1 cellular context compared by ENCODE assay signal in the genomic region with DNA sequence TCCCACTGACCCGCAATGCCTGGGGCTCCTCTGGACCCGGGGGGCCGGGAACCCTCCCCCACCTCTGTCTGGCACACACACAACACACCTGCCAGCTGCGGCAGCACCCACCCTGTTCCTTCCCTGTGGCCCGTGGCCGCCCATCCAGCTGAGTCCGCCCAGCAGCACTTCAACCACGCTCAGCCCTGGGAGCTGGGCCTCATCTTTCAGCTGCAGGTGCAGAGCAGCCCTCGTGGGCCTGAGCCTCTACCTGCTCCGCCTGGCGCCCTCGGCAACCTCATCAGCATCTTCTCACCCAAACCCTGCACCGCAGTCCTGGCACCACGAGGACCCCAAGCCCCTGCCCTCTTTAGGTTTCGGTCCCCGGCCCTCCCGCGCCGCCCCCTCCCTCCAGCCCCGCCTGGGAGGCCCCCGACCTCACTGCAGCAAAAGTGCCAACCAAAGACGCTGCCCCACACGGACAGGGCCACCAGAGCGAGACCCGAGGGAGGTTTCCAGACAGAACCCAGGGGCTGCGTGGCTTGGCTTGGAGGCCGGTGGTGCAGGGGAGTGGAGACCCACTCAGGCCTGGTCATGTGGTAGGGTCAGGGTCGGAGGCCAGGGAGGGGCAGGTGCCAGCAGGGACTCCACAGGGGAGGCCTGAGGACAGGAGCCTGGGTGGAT.
TF ChIP-seq lines count a peak whose summit lies in the region.

No MANE protein-coding gene starts in this region.

TF ChIP-seq in HepG2, 621 proteins besides CTCF, POLR2A, EP300 and RAD21:
- TF ChIP-seq CENPT (CRISPR knock-in tag; IDR thresholded peaks at IDR 0.05; ENCODE audit: low read depth) (no peak), ZNF180 (CRISPR knock-in tag; IDR thresholded peaks at IDR 0.05; ENCODE audit: borderline replicate concordance, low read depth) (no peak), MYC (CRISPR knock-in tag; IDR thresholded peaks at IDR 0.05; ENCODE audit: borderline replicate concordance) (peak; percentile 3; the same call in 1 of the 2 replicates), MTA1 (CRISPR knock-in tag; IDR thresholded peaks at IDR 0.05; ENCODE audit: borderline replicate concordance) (0 out of 2 replicates have a peak, but pooled peaks have one; percentile 8), ZMYM3 (CRISPR knock-in tag; IDR thresholded peaks at IDR 0.05) (no peak), ZC3H4 (CRISPR knock-in tag; IDR thresholded peaks at IDR 0.05; ENCODE audit: borderline replicate concordance) (no peak)
- TF ChIP-seq, protein P1, sequence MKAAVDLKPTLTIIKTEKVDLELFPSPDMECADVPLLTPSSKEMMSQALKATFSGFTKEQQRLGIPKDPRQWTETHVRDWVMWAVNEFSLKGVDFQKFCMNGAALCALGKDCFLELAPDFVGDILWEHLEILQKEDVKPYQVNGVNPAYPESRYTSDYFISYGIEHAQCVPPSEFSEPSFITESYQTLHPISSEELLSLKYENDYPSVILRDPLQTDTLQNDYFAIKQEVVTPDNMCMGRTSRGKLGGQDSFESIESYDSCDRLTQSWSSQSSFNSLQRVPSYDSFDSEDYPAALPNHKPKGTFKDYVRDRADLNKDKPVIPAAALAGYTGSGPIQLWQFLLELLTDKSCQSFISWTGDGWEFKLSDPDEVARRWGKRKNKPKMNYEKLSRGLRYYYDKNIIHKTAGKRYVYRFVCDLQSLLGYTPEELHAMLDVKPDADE (CRISPR knock-in tag; IDR thresholded peaks at IDR 0.05): no peak
